In genomic region chr10:89347706-89348457, GRCh38 we compare ENCODE assay signal across 1 cellular context.
TF ChIP-seq lines count a peak whose summit lies in the region.

No MANE protein-coding gene starts in this region.

TF ChIP-seq in HepG2, 621 proteins besides CTCF, POLR2A, EP300 and RAD21:
- no peak for TF ChIP-seq ZNF703 (CRISPR knock-in tag; IDR thresholded peaks at IDR 0.05; ENCODE audit: borderline replicate concordance)
- TF ChIP-seq MIXL1 (CRISPR knock-in tag; IDR thresholded peaks at IDR 0.05): no peak
- no peak for TF ChIP-seq RFX1 (IDR thresholded peaks at IDR 0.05)
- TF ChIP-seq NR2F1 (CRISPR knock-in tag; IDR thresholded peaks at IDR 0.05): no peak
- TF ChIP-seq EZH2 (conservative IDR thresholded peaks at IDR 0.05; ENCODE audit: low read depth, low read length): no peak
- no peak for TF ChIP-seq BCL6 (CRISPR knock-in tag; IDR thresholded peaks at IDR 0.05)
- no peak for TF ChIP-seq ZNF724P (CRISPR knock-in tag; IDR thresholded peaks at IDR 0.05; ENCODE audit: borderline replicate concordance)
- no peak for TF ChIP-seq ATRX (CRISPR knock-in tag; IDR thresholded peaks at IDR 0.05; ENCODE audit: borderline replicate concordance)
- TF ChIP-seq POLR2AphosphoS2 (IDR thresholded peaks at IDR 0.05; ENCODE audit: low read depth, low read length): no peak
- no peak for TF ChIP-seq BCL3 (CRISPR knock-in tag; IDR thresholded peaks at IDR 0.05)
- no peak for TF ChIP-seq FOXJ3 (CRISPR knock-in tag; IDR thresholded peaks at IDR 0.05; ENCODE audit: borderline replicate concordance)
- TF ChIP-seq ZNF280B (CRISPR knock-in tag; IDR thresholded peaks at IDR 0.05; ENCODE audit: borderline replicate concordance): no peak
- no peak for TF ChIP-seq CEBPG (CRISPR knock-in tag; IDR thresholded peaks at IDR 0.05)
- no peak for TF ChIP-seq ZNF563 (CRISPR knock-in tag; IDR thresholded peaks at IDR 0.05)
